9 cellular contexts compared by ENCODE assay signal in genomic region chr5:134568761-134569725, GRCh38. TPM values are rescaled to one million over a fixed set of nuclear protein-coding genes. Genes with fewer than 3 reads are reported as not detected.
A peak's percentile ranks its signal among the peaks of the same experiment; 100 is the strongest.
DNase-seq lines count a peak whose midpoint lies in the region; ATAC-seq and TF ChIP-seq lines count a peak whose summit lies in the region.
"Had no signal": no experiment of that assay in that cellular context is flagged by ENCODE, and none has a peak within 500 bp of the region (broad histone marks: within the 10 kb centered on the region; RNA-seq: fewer than 3 reads in every experiment).

No MANE protein-coding gene starts in this region.

- no peaks in the 10 kb centered on the region for H3K27me3 ChIP-seq in gastrocnemius medialis

- in situ Hi-C loops in gastrocnemius medialis (cut with MboI; ENCODE audit: low sequenced_read_pairs in 4 of 4), result no loop called here

- H3K9me3 Mint-ChIP-seq in activated naive CD8-positive, alpha-beta T cell treated with anti-CD3 and anti-CD28 coated beads, Interleukin-2, amount 50 U/mL, for 24 hours, result no peaks in the 10 kb centered on the region

- ATAC-seq in activated naive CD8-positive, alpha-beta T cell treated with anti-CD3 and anti-CD28 coated beads, Interleukin-2, amount 50 U/mL, for 24 hours, result no peak
- ATAC-seq in gastrocnemius medialis, result peak; percentile 41 to 43
- ATAC-seq in HG02973 (IDR thresholded peaks at IDR 0.05; ENCODE audit: unreplicated experiment), result no peak
- no peak for ATAC-seq in HG02885 (IDR thresholded peaks at IDR 0.05; ENCODE audit: poor library complexity, unreplicated experiment)

- no peak overlapping the region for H3K4me3 Mint-ChIP-seq in activated naive CD8-positive, alpha-beta T cell treated with anti-CD3 and anti-CD28 coated beads, Interleukin-2, amount 50 U/mL, for 24 hours

- peaks cover 39 to 46% of the 10 kb centered on the region in 2 donors for H3K4me1 ChIP-seq in gastrocnemius medialis

- H3K4me3 ChIP-seq in gastrocnemius medialis, result no peak overlapping the region
- H3K4me3 ChIP-seq: PC-9 had no signal

- peak overlapping the region; percentile 62 for H3K27ac Mint-ChIP-seq in activated naive CD8-positive, alpha-beta T cell treated with anti-CD3 and anti-CD28 coated beads, Interleukin-2, amount 50 U/mL, for 24 hours

- H3K27ac ChIP-seq in gastrocnemius medialis, result peak overlapping the region; percentile 70 to 82 (median 76)
- H3K27ac ChIP-seq: PC-9 had no signal

- H3K9me3 ChIP-seq in gastrocnemius medialis, result no peaks in the 10 kb centered on the region

- H3K4me1 Mint-ChIP-seq in activated naive CD8-positive, alpha-beta T cell treated with anti-CD3 and anti-CD28 coated beads, Interleukin-2, amount 50 U/mL, for 24 hours, result peaks cover 5% of the 10 kb centered on the region

- intact Hi-C loops in gastrocnemius medialis (cut with DNase I; ENCODE audit: low total_unique reads), result no loop called here

- TF ChIP-seq POLR2A in gastrocnemius medialis (IDR thresholded peaks at IDR 0.05), result no peak

- no peak for TF ChIP-seq CTCF in gastrocnemius medialis (IDR thresholded peaks at IDR 0.05 in 4 of 5, conservative IDR thresholded peaks at IDR 0.05 in 1 of 5)

- H3K36me3 Mint-ChIP-seq in activated naive CD8-positive, alpha-beta T cell treated with anti-CD3 and anti-CD28 coated beads, Interleukin-2, amount 50 U/mL, for 24 hours (ENCODE audit: low read depth), result peaks cover 27% of the 10 kb centered on the region

- H3K27me3 Mint-ChIP-seq in activated naive CD8-positive, alpha-beta T cell treated with anti-CD3 and anti-CD28 coated beads, Interleukin-2, amount 50 U/mL, for 24 hours, result no peaks in the 10 kb centered on the region

- peaks cover 0 to 50% of the 10 kb centered on the region in 2 donors for H3K36me3 ChIP-seq in gastrocnemius medialis

- DNase-seq in ELR (ENCODE audit: low read depth) (peak; percentile 35), hippocampal formation (lab: John Stamatoyannopoulos, UW) (peak; percentile 48 to 69), gastrocnemius medialis (peak in 1 of 2 donors; percentile 74), NCI-H1694 treated with DMSO at 0.1 percent for 48 hours (lab: John Stamatoyannopoulos, UW) (no peak)
- DNase-seq in activated naive CD8-positive, alpha-beta T cell treated with anti-CD3 and anti-CD28 coated beads, Interleukin-2, amount 50 U/mL, for 24 hours, result no peak
- no peak for DNase-seq in activated CD4-positive, CD25-positive, alpha-beta regulatory T cell treated with anti-CD3 and anti-CD28 coated beads, Interleukin-2, amount 50 U/mL, for 72 hours

RNA-seq across cellular contexts. Expression of gene JADE2, which starts 43.6 kb away (rescaled TPM):
- 10 to 100 TPM; 17.3 to 44.5 (median 19.8) TPM for total RNA-seq in gastrocnemius medialis

Comparison
In these comparisons a context has a peak if more than half of its experiments do, and no peak if none do; other contexts are left out.
1. DNase-seq: peak in ELR (single experiment) and hippocampal formation (2 of 2); none in activated naive CD8-positive, alpha-beta T cell treated with anti-CD3 and anti-CD28 coated beads, Interleukin-2, amount 50 U/mL, for 24 hours (single experiment), NCI-H1694 treated with DMSO at 0.1 percent for 48 hours (single experiment) and activated CD4-positive, CD25-positive, alpha-beta regulatory T cell treated with anti-CD3 and anti-CD28 coated beads, Interleukin-2, amount 50 U/mL, for 72 hours (single experiment).
2. ATAC-seq: peak in gastrocnemius medialis (2 of 2); none in activated naive CD8-positive, alpha-beta T cell treated with anti-CD3 and anti-CD28 coated beads, Interleukin-2, amount 50 U/mL, for 24 hours (single experiment), HG02973 (single experiment) and HG02885 (single experiment).